19 cellular contexts compared by ENCODE assay signal in genomic region chr7:477626-478220, GRCh38. TPM values are rescaled to one million over a fixed set of nuclear protein-coding genes. Genes with fewer than 3 reads are reported as not detected.
DNase-seq lines count a peak whose midpoint lies in the region; ATAC-seq, FAIRE-seq and TF ChIP-seq lines count a peak whose summit lies in the region.
"Had no signal": no experiment of that assay in that cellular context is flagged by ENCODE, and none has a peak within 500 bp of the region (broad histone marks: within the 10 kb centered on the region; RNA-seq: fewer than 3 reads in every experiment).

No MANE protein-coding gene starts in this region.

- DNase-seq in Calu3 (peak; percentile 38), HK-2 (ENCODE audit: unreplicated experiment) (peak; percentile 27), H1 (ENCODE audit: low read depth in 1 of 2, low spot score in 2 of 2) (peak in 1 of 2 experiments; percentile 39), neural crest cell (ENCODE audit: low read depth, low spot score) (no peak), ureter (ENCODE audit: low spot score) (no peak)
- DNase-seq in activated T-cell treated with anti-CD3 and anti-CD28 coated beads, Interleukin-2, amount 50 U/mL, for 48 hours, result no peak
- DNase-seq: activated CD4-positive, alpha-beta T cell treated with anti-CD3 and anti-CD28 coated beads for 1 hour; activated CD8-positive, alpha-beta memory T cell treated with anti-CD3 and anti-CD28 coated beads, Interleukin-2, amount 50 U/mL, for 48 hours; activated naive CD4-positive, alpha-beta T cell treated with anti-CD3 and anti-CD28 coated beads, Interleukin-2, amount 10 ng/mL, durations not matched to agents 7 days and 5 days; C1 segment of cervical spinal cord; H9; hippocampal formation; NCI-H2107; NCI-H82; stimulated activated CD4-positive, alpha-beta T cell treated with anti-CD3 and anti-CD28 coated beads, Interleukin-1b, Interleukin-23, amount 100 ng/mL, for 48 hours had no signal

- H3K4ac ChIP-seq in H1 (replicated peaks; ENCODE audit: insufficient read length, low read depth, low read length), result no peak overlapping the region

- no peaks in the 10 kb centered on the region for H3K79me1 ChIP-seq in H1 (ENCODE audit: low read depth, low read length)

- no TSS peak for BruUV-seq in Calu3 (replicated peaks; lab: Mats Ljungman, UMichigan)

- H2BK20ac ChIP-seq in H1 (ENCODE audit: low read length), result no peak overlapping the region

- H3K14ac ChIP-seq in H1 (ENCODE audit: insufficient read length), result no peak overlapping the region

- TF ChIP-seq CTCF in Calu3 (IDR thresholded peaks at IDR 0.05; ENCODE audit: unreplicated experiment) (no peak), H1 (IDR thresholded peaks at IDR 0.05; ENCODE audit: control extremely low read depth in 1 of 3, insufficient read depth in 1 of 3, low read depth in 1 of 3, low read length in 3 of 3) (no peak), neural crest cell (conservative IDR thresholded peaks at IDR 0.05) (no peak)

- FAIRE-seq in H1 (lab: Jason Lieb, UNC), result no peak

- no peaks in the 10 kb centered on the region; a peak in 1 of 4 replicates for H3K9me3 ChIP-seq in H1 (ENCODE audit: insufficient read depth in 2 of 2, low read depth in 1 of 2, low read length in 1 of 2)

- CTCF ChIA-PET in Calu3 (lab: Charles Lee), result no interaction called here
- CTCF ChIA-PET in H1 (lab: Charles Lee; ENCODE audit: partially characterized antibody), result interaction anchor here (1.2 kb wide), 1 partner anchor 45 kb away, joined by 4 read pairs; no protein-coding TSS in a partner anchor

- ATAC-seq in GM21360 (IDR thresholded peaks at IDR 0.05; ENCODE audit: unreplicated experiment), result no peak
- ATAC-seq: naive thymus-derived CD4-positive, alpha-beta T cell; T-helper 17 cell had no signal

- H3K23me2 ChIP-seq in H1 (ENCODE audit: low read depth, low read length), result peaks cover 10% of the 10 kb centered on the region; the same call in 1 of the 2 replicates

- H4K20me1 ChIP-seq in H1 (replicated peaks in 1 of 2; ENCODE audit: control insufficient read depth in 1 of 2, insufficient read depth in 2 of 2, low read length in 2 of 2), result peaks cover 0 to 6% of the 10 kb centered on the region in 2 experiments

- H3K18ac ChIP-seq in H1 (ENCODE audit: extremely low read depth, low read length), result no peak overlapping the region

- POLR2A ChIA-PET in H1 (lab: Charles Lee; ENCODE audit: partially characterized antibody), result no interaction called here

- H3K27ac Mint-ChIP-seq in Calu3 (ENCODE audit: unreplicated experiment), result no peak overlapping the region
- H3K27ac Mint-ChIP-seq in neural crest cell (ENCODE audit: unreplicated experiment), result peak overlapping the region; percentile 35
- H3K27ac Mint-ChIP-seq: activated naive CD4-positive, alpha-beta T cell treated with anti-CD3 and anti-CD28 coated beads, Interleukin-2, amount 10 ng/mL, durations not matched to agents 7 days and 5 days; H9; T-helper 17 cell had no signal

- TF ChIP-seq RAD21 in H1 (IDR thresholded peaks at IDR 0.05 in 1 of 2, conservative IDR thresholded peaks at IDR 0.05 in 1 of 2; ENCODE audit: low read depth in 2 of 2, low read length in 2 of 2), result no peak

- no peak overlapping the region; the same call in 1 of the 2 replicates for H3K27ac ChIP-seq in H1 (ENCODE audit: low read depth, low read length)
- H3K27ac ChIP-seq: breast epithelium had no signal

- H3K9ac ChIP-seq in H1 (replicated peaks in 1 of 4; ENCODE audit: extremely low read depth in 1 of 4, low read depth in 3 of 4, low read length in 3 of 4), result no peak overlapping the region

- 0 out of 2 replicates have a peak overlapping the region, but pooled peaks have one; percentile 9 for H2AK5ac ChIP-seq in H1 (ENCODE audit: low read depth, low read length)

- H3K27me3 ChIP-seq in H1 (replicated peaks in 1 of 4; ENCODE audit: control insufficient read depth in 3 of 4, extremely low read depth in 1 of 4, insufficient read depth in 3 of 4, low read length in 3 of 4), result no peaks in the 10 kb centered on the region

- H3K9me3 Mint-ChIP-seq in Calu3 (ENCODE audit: low read depth, unreplicated experiment) (peaks cover 8% of the 10 kb centered on the region), neural crest cell (peaks cover 12% of the 10 kb centered on the region)

- no peak overlapping the region for H2BK120ac ChIP-seq in H1 (replicated peaks; ENCODE audit: low read depth, low read length)

- no peak for TF ChIP-seq POLR2A in H1 (IDR thresholded peaks at IDR 0.05; ENCODE audit: control extremely low read depth in 1 of 2, low read depth in 2 of 2, low read length in 2 of 2)

- no peak overlapping the region for H2AFZ ChIP-seq in H1 (ENCODE audit: low read length)

- H3K4me2 ChIP-seq in H1 (ENCODE audit: insufficient read depth in 1 of 2, low read depth in 2 of 2, low read length in 2 of 2), result no peak overlapping the region

- peaks cover 0 to 19% (median 9%) of the 10 kb centered on the region in 4 experiments; a peak in 6 of 7 replicates for H3K4me1 ChIP-seq in H1 (replicated peaks in 1 of 4; ENCODE audit: control insufficient read depth in 3 of 4, insufficient read depth in 4 of 4, low read length in 3 of 4)
- H3K4me1 ChIP-seq: breast epithelium had no signal

- H3K36me3 Mint-ChIP-seq in Calu3 (ENCODE audit: insufficient read depth, unreplicated experiment) (peaks cover 13% of the 10 kb centered on the region), neural crest cell (ENCODE audit: low read depth) (no peaks in the 10 kb centered on the region)
- H3K36me3 Mint-ChIP-seq: activated naive CD4-positive, alpha-beta T cell treated with anti-CD3 and anti-CD28 coated beads, Interleukin-2, amount 10 ng/mL, durations not matched to agents 7 days and 5 days had no signal

- intact Hi-C loops in Calu3 (cut with micrococcal nuclease; ENCODE audit: unreplicated experiment), result no loop called here

- TF ChIP-seq EP300 in H1 (IDR thresholded peaks at IDR 0.05; ENCODE audit: borderline replicate concordance in 1 of 2, low read depth in 2 of 2, low read length in 2 of 2), result no peak

- H4K91ac ChIP-seq in H1 (replicated peaks; ENCODE audit: insufficient read length, low read length), result no peak overlapping the region

- no peak overlapping the region for H2BK15ac ChIP-seq in H1 (ENCODE audit: low read length)

- peak overlapping the region; percentile 16; the same call in 1 of the 2 replicates for H4K8ac ChIP-seq in H1 (ENCODE audit: extremely low read depth, insufficient read depth, low read length)

- no peaks in the 10 kb centered on the region for H3K79me2 ChIP-seq in H1 (ENCODE audit: control insufficient read depth in 1 of 2, insufficient read depth in 2 of 2, low read length in 2 of 2)

- H3K4me3 ChIP-seq in H1 (ENCODE audit: extremely low read depth in 1 of 4, insufficient read depth in 2 of 4, low read depth in 3 of 4, low read length in 4 of 4), result no peak overlapping the region
- H3K4me3 ChIP-seq: breast epithelium had no signal

- H3K23ac ChIP-seq in H1 (ENCODE audit: insufficient read length), result no peak overlapping the region

- no peak overlapping the region for H4K5ac ChIP-seq in H1 (ENCODE audit: insufficient read length, low read depth, low read length)

- H3K4me3 Mint-ChIP-seq in Calu3 (ENCODE audit: low read depth, unreplicated experiment), result no peak overlapping the region
- H3K4me3 Mint-ChIP-seq in neural crest cell, result no peak overlapping the region
- H3K4me3 Mint-ChIP-seq: activated naive CD4-positive, alpha-beta T cell treated with anti-CD3 and anti-CD28 coated beads, Interleukin-2, amount 10 ng/mL, durations not matched to agents 7 days and 5 days; H9; naive thymus-derived CD4-positive, alpha-beta T cell; T-helper 17 cell had no signal

- no peak overlapping the region for H2BK12ac ChIP-seq in H1 (ENCODE audit: low read depth, low read length)

- H3K27me3 Mint-ChIP-seq in Calu3 (ENCODE audit: unreplicated experiment), result peaks cover 65% of the 10 kb centered on the region
- H3K27me3 Mint-ChIP-seq in neural crest cell (ENCODE audit: low read depth), result peaks cover 8% of the 10 kb centered on the region

- WGBS in H1 (ENCODE audit: extremely low coverage in 1 of 2, insufficient coverage in 1 of 2, insufficient read length in 1 of 2, insufficient replicate concordance in 2 of 2, low coverage in 1 of 2, low lambda C conversion rate in 2 of 2, missing lambda C conversion rate in 1 of 2), 2 experiments, result 86% methylated on average over 17 of the region's 17 CpGs; no CpG with 5 or more reads in 1 of the 2 experiments

- no peak overlapping the region for H3K56ac ChIP-seq in H1 (replicated peaks; ENCODE audit: insufficient read length, low read depth, low read length)

- H2BK5ac ChIP-seq in H1 (ENCODE audit: low read depth, low read length), result no peak overlapping the region

- no peaks in the 10 kb centered on the region for H3K36me3 ChIP-seq in H1 (ENCODE audit: control insufficient read depth in 2 of 4, insufficient read depth in 4 of 4, low read length in 3 of 4)
- H3K36me3 ChIP-seq: breast epithelium had no signal

- H3K4me1 Mint-ChIP-seq in Calu3 (ENCODE audit: low read depth, unreplicated experiment) (peaks cover 8% of the 10 kb centered on the region), neural crest cell (peaks cover 9% of the 10 kb centered on the region)
- H3K4me1 Mint-ChIP-seq: activated naive CD4-positive, alpha-beta T cell treated with anti-CD3 and anti-CD28 coated beads, Interleukin-2, amount 10 ng/mL, durations not matched to agents 7 days and 5 days; T-helper 17 cell had no signal

TF ChIP-seq in H1, 55 proteins besides CTCF, POLR2A, EP300 and RAD21 (continues in another document):
- TF ChIP-seq JUN (IDR thresholded peaks at IDR 0.05; ENCODE audit: low read depth, low read length) (no peak), SP1 (IDR thresholded peaks at IDR 0.05; ENCODE audit: low read depth, low read length) (no peak), RFX5 (IDR thresholded peaks at IDR 0.05; ENCODE audit: borderline replicate concordance, low read depth, low read length) (no peak), KDM4A (IDR thresholded peaks at IDR 0.05; ENCODE audit: low read depth, low read length, severe bottlenecking) (no peak), NANOG (IDR thresholded peaks at IDR 0.05; ENCODE audit: insufficient read depth, low read depth, low read length, poor library complexity, severe bottlenecking) (no peak)

RNA-seq across cellular contexts. Expression of gene PDGFA, which starts 41.9 kb away (rescaled TPM):
- 4.5 and 6.4 TPM in 2 replicates for total RNA-seq in Calu3 (2022)
- 38.0 and 43.0 TPM in 2 replicates for total RNA-seq in H1 (2021; fragmentation: NEBNext Ultra II Directional; extraction: Animal tissue kit (Norgen Biotek cat#: 25700))
- polyA plus RNA-seq in H1 (2011; rRNA removed), result 21.1 and 22.3 TPM in 2 replicates
- 18.1 TPM for polyA plus RNA-seq in H1 (2011; cell fraction: cytosol; rRNA removed)
- polyA plus RNA-seq in H1 (2011; cell fraction: nucleus; rRNA removed), result 42.6 TPM
- polyA plus RNA-seq in H1 (2012, experiment 1 of 2), result 42.0 to 59.5 TPM (median 51.8 TPM) in 4 replicates
- polyA plus RNA-seq in H1 (2012, experiment 2 of 2), result 33.3 TPM
- polyA plus RNA-seq in H1 (2013, experiment 1 of 2), result 34.8 TPM
- 38.8 TPM for polyA plus RNA-seq in H1 (2013, experiment 2 of 2)
- 46.5 and 53.1 TPM in 2 replicates for polyA minus RNA-seq in H1 (2011; rRNA and poly(A)+ RNA removed)
- 78.2 TPM for polyA minus RNA-seq in H1 (2011; cell fraction: cytosol; rRNA and poly(A)+ RNA removed)
- polyA minus RNA-seq in H1 (2011; cell fraction: nucleus; rRNA and poly(A)+ RNA removed), result 31.0 TPM
- 0.82 and 1.0 TPM in 2 replicates for total RNA-seq in neural crest cell
- total RNA-seq in ureter, result 31.5 TPM
- polyA plus RNA-seq: naive thymus-derived CD4-positive, alpha-beta T cell had no signal

Comparison
In these comparisons a context has a peak if more than half of its experiments do, and no peak if none do; other contexts are left out.
1. DNase-seq: peak in Calu3 (single experiment) and HK-2 (single experiment); none in neural crest cell (single experiment), ureter (single experiment) and activated T-cell treated with anti-CD3 and anti-CD28 coated beads, Interleukin-2, amount 50 U/mL, for 48 hours (0 of 2).